ENCODE assay signal across 27 cellular contexts in the genomic region with DNA sequence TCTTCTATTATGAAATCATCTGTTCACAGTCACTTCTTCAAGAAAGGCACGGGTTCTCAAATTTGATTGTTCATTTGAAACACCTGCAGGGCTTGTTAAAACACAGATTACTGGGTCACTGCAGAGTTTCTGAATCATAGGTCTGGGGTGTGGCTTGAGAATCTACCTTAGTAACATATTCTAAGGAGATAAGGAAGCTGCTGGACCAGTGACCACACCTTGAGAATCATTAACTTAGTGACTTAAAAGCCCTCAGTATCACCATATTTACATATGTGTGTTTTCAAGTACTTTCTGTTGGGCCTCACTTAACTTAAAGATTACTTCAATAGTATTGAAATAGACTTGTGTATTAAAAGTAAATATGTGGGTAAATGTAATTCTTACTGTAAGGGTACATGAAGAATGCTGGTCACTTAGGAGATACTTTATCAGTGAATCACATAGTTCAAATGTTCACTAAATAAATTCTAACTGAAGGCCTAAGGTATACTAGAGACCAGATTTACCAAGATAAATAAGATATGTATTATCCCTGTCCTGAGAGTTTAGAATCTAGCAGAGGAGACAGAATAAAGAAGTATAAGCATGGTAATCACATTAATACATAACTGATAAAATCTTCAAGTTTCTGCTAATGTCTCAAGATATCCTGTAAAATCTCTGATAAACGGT.
DNase-seq lines count a peak whose midpoint lies in the region; ATAC-seq and TF ChIP-seq lines count a peak whose summit lies in the region.
"Had no signal": no experiment of that assay in that cellular context is flagged by ENCODE, and none has a peak within 500 bp of the region (broad histone marks: within the 10 kb centered on the region; RNA-seq: fewer than 3 reads in every experiment).

No MANE protein-coding gene starts in this region.

- ATAC-seq in mucosa of descending colon (peak; percentile 95), GM18909 (IDR thresholded peaks at IDR 0.05; ENCODE audit: poor library complexity, unreplicated experiment) (no peak)
- ATAC-seq: activated CD8-positive, alpha-beta T cell treated with anti-CD3 and anti-CD28 coated beads for 36 hours; effector memory CD8-positive, alpha-beta T cell; heart right ventricle; naive thymus-derived CD8-positive, alpha-beta T cell; Panc1; right lobe of liver had no signal

- peaks cover 7% of the 10 kb centered on the region for H3K4me1 ChIP-seq in mucosa of descending colon (ENCODE audit: low read depth)
- H3K4me1 ChIP-seq: heart right ventricle, right lobe of liver, suprapubic skin had no signal

- in situ Hi-C loops in ACHN (cut with HindIII; ENCODE audit: low pct_ligation_motif_present, low pct_unique_long_range_greater_than_20kb, low sequenced_read_pairs), result no loop called here
- in situ Hi-C loops in GM13977 (cut with MboI; ENCODE audit: low pct_unique_long_range_greater_than_20kb, low sequenced_read_pairs, unreplicated experiment), result no loop called here

- TF ChIP-seq CTCF in epithelial cell of esophagus (IDR thresholded peaks at IDR 0.05; ENCODE audit: insufficient read depth, low read depth, low read length, missing control alignments), result no peak
- TF ChIP-seq CTCF in mucosa of descending colon (IDR thresholded peaks at IDR 0.05), result no peak
- TF ChIP-seq CTCF in GM13977 (IDR thresholded peaks at IDR 0.05; ENCODE audit: extremely low read depth, insufficient read depth, missing control alignments), result no peak

- H3K9me3 ChIP-seq in mucosa of descending colon, result no peaks in the 10 kb centered on the region
- H3K9me3 ChIP-seq: right lobe of liver, suprapubic skin had no signal

- peak; percentile 83 for DNase-seq in ACHN
- DNase-seq in M059J (ENCODE audit: low read depth), result peak; percentile 27
- peak; percentile 91 for DNase-seq in epithelial cell of esophagus (ENCODE audit: low read depth)
- peak in 1 of 3 donors; percentile 78 for DNase-seq in mucosa of descending colon
- DNase-seq in putamen (ENCODE audit: low spot score), result no peak
- no peak for DNase-seq in GM13977 (ENCODE audit: low spot score)
- no peak for DNase-seq in Kasumi-1 (lab: John Stamatoyannopoulos, UW)
- DNase-seq: activated CD8-positive, alpha-beta T cell treated with anti-CD3 and anti-CD28 coated beads for 36 hours; activated naive CD4-positive, alpha-beta T cell treated with anti-CD3 and anti-CD28 coated beads for 36 hours; activated T-cell treated with anti-CD3 and anti-CD28 coated beads, Interleukin-2, amount 50 U/mL, for 1 hour; anterior cingulate cortex; cerebellar nuclear complex; DMS153; effector memory CD8-positive, alpha-beta T cell; GF-D8; GM23248; heart right ventricle; KBM-7; naive thymus-derived CD8-positive, alpha-beta T cell; NCI-H187 treated with DMSO at 0.1 percent for 48 hours; NCI-H2227 treated with DMSO at 0.1 percent for 48 hours; right lobe of liver; T-helper 9 cell had no signal

- intact Hi-C loops in mucosa of descending colon (cut with DNase I, micrococcal nuclease), result no loop called here

- H3K4me3 ChIP-seq in epithelial cell of esophagus (ENCODE audit: low read length), result no peak overlapping the region
- no peak overlapping the region for H3K4me3 ChIP-seq in mucosa of descending colon
- H3K4me3 ChIP-seq: GM23248, heart right ventricle, right lobe of liver, SK-N-MC, suprapubic skin had no signal

- H3K36me3 ChIP-seq in mucosa of descending colon (ENCODE audit: low read depth), result no peaks in the 10 kb centered on the region
- H3K36me3 ChIP-seq: heart right ventricle, right lobe of liver, suprapubic skin had no signal

Comparison
In these comparisons a context has a peak if more than half of its experiments do, and no peak if none do; other contexts are left out.
1. DNase-seq: peak in ACHN (single experiment), M059J (single experiment) and epithelial cell of esophagus (single experiment); none in putamen (single experiment), GM13977 (single experiment) and Kasumi-1 (0 of 2).